Comparison of ENCODE assay signal across 1 cellular context in the genomic region with DNA sequence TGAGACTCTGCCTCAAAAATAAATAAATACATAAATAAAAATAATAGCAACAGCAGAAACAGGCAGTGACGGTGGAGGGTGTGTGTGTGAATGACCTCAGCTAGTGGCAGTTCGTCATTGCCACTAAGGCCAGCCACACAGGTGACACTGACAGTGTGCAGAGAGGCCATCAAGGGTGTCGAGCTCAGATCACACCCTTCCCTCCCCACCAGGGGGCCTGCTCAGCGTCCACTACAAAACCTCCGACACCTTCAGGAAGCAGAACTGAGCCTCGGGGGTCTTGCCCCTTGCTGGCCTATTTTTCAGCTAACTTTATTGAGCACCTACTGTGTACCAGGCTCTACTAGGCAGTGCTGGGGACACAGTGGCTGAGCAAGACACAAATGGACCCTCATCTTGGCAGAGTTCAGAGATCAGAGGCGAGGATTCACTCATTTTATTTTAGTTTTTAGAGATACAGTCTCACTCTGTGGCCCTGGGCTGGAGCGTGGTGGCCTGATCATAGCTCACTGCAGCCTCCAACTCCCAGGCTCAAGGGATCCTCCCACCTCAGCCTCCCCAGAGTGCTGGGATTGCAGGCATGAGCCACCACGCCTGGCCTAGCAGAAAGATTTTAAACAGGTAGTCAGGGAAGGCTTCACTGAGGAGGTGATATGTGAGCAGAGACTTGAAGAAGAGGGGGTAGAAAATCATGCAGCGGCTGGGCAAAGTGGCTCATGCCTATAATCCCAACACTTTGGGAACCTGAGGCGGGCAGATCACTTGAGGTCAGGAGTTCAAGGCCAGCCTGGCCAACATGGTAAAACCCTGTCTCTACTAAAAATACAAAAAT.
TF ChIP-seq lines count a peak whose summit lies in the region.

No MANE protein-coding gene starts in this region.

TF ChIP-seq in A549, 52 proteins besides CTCF, POLR2A, EP300 and RAD21:
- TF ChIP-seq SREBF2 (IDR thresholded peaks at IDR 0.05) (no peak), ZFP36 (IDR thresholded peaks at IDR 0.05; ENCODE audit: borderline replicate concordance, partially characterized antibody) (peak; percentile 62), FOSL2 (IDR thresholded peaks at IDR 0.05) (no peak), FOSL2 (CRISPR knock-in tag; IDR thresholded peaks at IDR 0.05) (no peak), JUN (IDR thresholded peaks at IDR 0.05) (no peak), SMC3 (IDR thresholded peaks at IDR 0.05) (peak; percentile 31; the same call in 2 of the 3 replicates), CHD2 (IDR thresholded peaks at IDR 0.05; ENCODE audit: low read length, partially characterized antibody) (no peak)
